In the genomic region with DNA sequence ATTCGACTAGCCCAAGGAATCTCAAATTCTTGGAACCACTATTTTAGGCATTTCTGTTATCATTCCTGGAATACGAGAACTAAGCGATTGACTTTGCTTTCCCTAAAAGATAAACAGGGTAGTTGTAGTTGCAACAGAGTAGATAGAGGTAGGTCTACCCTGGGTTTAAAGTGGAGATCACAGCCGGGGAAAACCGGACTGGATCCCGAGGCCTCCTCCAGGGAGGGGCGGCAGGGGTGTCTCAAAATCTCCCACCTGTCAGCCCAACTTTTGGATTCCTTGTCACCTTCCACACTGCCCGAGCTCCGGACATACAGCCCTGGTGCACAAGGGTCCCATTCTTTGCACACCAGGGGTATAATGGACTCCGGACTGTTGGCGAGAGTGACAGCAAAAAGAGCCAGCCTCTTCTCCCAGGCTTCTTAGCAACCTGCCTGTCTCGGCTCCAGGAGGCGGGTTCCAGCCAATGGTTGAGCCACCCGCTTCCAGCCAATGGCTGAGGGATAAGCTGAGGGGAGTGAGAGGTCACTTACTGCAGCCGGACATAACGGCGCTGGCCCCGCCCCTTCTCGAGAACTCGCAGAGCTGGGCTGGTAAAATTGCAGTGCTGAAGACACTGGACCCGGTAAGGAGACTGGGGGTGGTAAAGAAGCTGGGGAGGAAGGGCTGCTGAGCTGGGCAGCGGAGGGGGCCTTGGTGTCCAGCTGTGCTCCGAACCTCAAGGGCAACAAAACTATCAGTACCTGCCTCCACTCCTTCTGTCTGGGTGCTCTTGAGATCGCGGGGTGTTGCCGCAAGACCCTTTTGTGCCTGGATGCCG, we compare ENCODE assay signal across 8 cellular contexts. TPM values are rescaled to one million over a fixed set of nuclear protein-coding genes. Genes with fewer than 3 reads are reported as not detected.
DNase-seq lines count a peak whose midpoint lies in the region; TF ChIP-seq lines count a peak whose summit lies in the region.

A gene (plus strand): TSS at position 562 of the 820 bp plus-strand sequence. CDS start 4,946 bp downstream, outside the sequence.

- H3K4me1 ChIP-seq in mammary epithelial cell (ENCODE audit: insufficient read depth, low read length) (peaks cover 11% of the 10 kb centered on the region), iPS-15b (ENCODE audit: control insufficient read depth, insufficient read depth, low read length) (no peaks in the 10 kb centered on the region)

- H2AFZ ChIP-seq in mammary epithelial cell (ENCODE audit: low read depth, low read length): peak within 1 kb of the TSS; percentile 93

- H4K20me1 ChIP-seq in mammary epithelial cell (ENCODE audit: insufficient read depth, low read length): no peaks in the 10 kb centered on the region

- in situ Hi-C loops in mammary epithelial cell (cut with MboI; ENCODE audit: low sequenced_read_pairs in 2 of 2): no loop called here

- no peaks in the 10 kb centered on the region for H3K9me3 ChIP-seq in mammary epithelial cell (replicated peaks; ENCODE audit: insufficient read depth, low read length)
- no peaks in the 10 kb centered on the region for H3K9me3 ChIP-seq in iPS-15b (ENCODE audit: control insufficient read depth, insufficient read depth, low read length)

- H3K9ac ChIP-seq in mammary epithelial cell (ENCODE audit: insufficient read depth, low read length) (peak within 1 kb of the TSS; percentile 67), iPS-15b (ENCODE audit: low read depth, low read length) (peak within 1 kb of the TSS; percentile 95)

- no peak for TF ChIP-seq CTCF in mammary epithelial cell (conservative IDR thresholded peaks at IDR 0.05 in 1 of 2, IDR thresholded peaks at IDR 0.05 in 1 of 2; ENCODE audit: extremely low read depth in 1 of 2, insufficient read depth in 1 of 2, low read depth in 1 of 2, low read length in 2 of 2)

- H3K36me3 ChIP-seq in H7 (replicated peaks; ENCODE audit: control insufficient read depth, insufficient read depth, low read length) (peaks cover 22% of the 10 kb centered on the region), mammary epithelial cell (ENCODE audit: insufficient read depth, low read length) (peaks cover 5% of the 10 kb centered on the region), iPS-15b (ENCODE audit: control insufficient read depth, insufficient read depth, low read length) (peaks cover 11% of the 10 kb centered on the region)

- intact Hi-C loops in mammary epithelial cell (cut with micrococcal nuclease): loop anchor here (1.0 to 2.0 kb wide), 4 partner anchors 32 to 122 kb away; a partner anchor contains a TSS

- WGBS in mammary epithelial cell (ENCODE audit: low coverage, missing lambda C conversion rate): 3% methylated on average over 19 of the region's 27 CpGs

- H3K27me3 ChIP-seq in H7 (ENCODE audit: control insufficient read depth, insufficient read depth, low read length): no peaks in the 10 kb centered on the region
- H3K27me3 ChIP-seq in mammary epithelial cell (ENCODE audit: insufficient read depth, low read length): no peaks in the 10 kb centered on the region
- H3K27me3 ChIP-seq in iPS-15b (ENCODE audit: control insufficient read depth, insufficient read depth, low read length): no peaks in the 10 kb centered on the region

- dilution Hi-C loops in mammary epithelial cell (cut with HindIII; ENCODE audit: low sequenced_read_pairs): loop anchor here (5.0 to 10.0 kb wide), 3 partner anchors 40 to 62 kb away; a partner anchor contains a TSS

- CTCF ChIA-PET in mammary epithelial cell (lab: Charles Lee; ENCODE audit: low non-redundant PET): interaction anchor here (0.5 to 1.1 kb wide), 8 partner anchors 10 to 114 kb away, joined by 3 to 10 read pairs (median 4); a partner anchor contains a TSS

- DNase-seq in activated T-cell treated with anti-CD3 and anti-CD28 coated beads for 48 hours (ENCODE audit: low read depth): peak; percentile 33
- no peak for DNase-seq in activated T-cell treated with anti-CD3 and anti-CD28 coated beads for 4 hours
- DNase-seq in H7: peak; percentile 97
- DNase-seq in LHCN-M2 (ENCODE audit: low read depth): peak; percentile 94
- peak; percentile 98 for DNase-seq in RKO (ENCODE audit: low spot score)
- DNase-seq in mammary epithelial cell: peak; percentile 96
- DNase-seq in retina: peak; percentile 91

- BruUV-seq in mammary epithelial cell (replicated peaks; lab: Mats Ljungman, UMichigan): no TSS peak

- H3K4me2 ChIP-seq in mammary epithelial cell (ENCODE audit: insufficient read depth, low read depth, low read length): peak within 1 kb of the TSS; percentile 93

- H3K27ac ChIP-seq in mammary epithelial cell (ENCODE audit: insufficient read depth, low read depth, low read length): peak within 1 kb of the TSS; percentile 63

- H3K4me3 ChIP-seq in H7 (ENCODE audit: insufficient read depth, low read depth, low read length) (peak within 1 kb of the TSS; percentile 95), mammary epithelial cell (replicated peaks in 1 of 3; ENCODE audit: insufficient read depth in 1 of 3, low read depth in 2 of 3, low read length in 3 of 3) (peak within 1 kb of the TSS; percentile 67 to 82 (median 75)), iPS-15b (ENCODE audit: low read depth, low read length) (peak within 1 kb of the TSS; percentile 96)

- no peaks in the 10 kb centered on the region for H3K79me2 ChIP-seq in mammary epithelial cell (ENCODE audit: insufficient read depth, low read length)

RNA-seq across cellular contexts. Expression of the gene that starts here (rescaled TPM):
- total RNA-seq in H7 (2014; rRNA removed; shearing (Covaris generic)): 24.0 and 27.2 TPM in 2 replicates
- total RNA-seq in LHCN-M2 (2014; rRNA removed): 16.1 and 21.8 TPM in 2 replicates
- polyA plus RNA-seq in LHCN-M2 (2012): 11.7 TPM
- 10 to 100 TPM; 10.7 to 14.7 TPM for total RNA-seq in mammary epithelial cell
- 12.2 TPM for polyA plus RNA-seq in mammary epithelial cell
- 24.8 TPM for polyA minus RNA-seq in mammary epithelial cell
